Comparison of ENCODE assay signal across 33 cellular contexts in genomic region chr7:105559926-105560325, GRCh38. TPM values are rescaled to one million over a fixed set of nuclear protein-coding genes. Genes with fewer than 3 reads are reported as not detected.
"Had no signal": no experiment of that assay in that cellular context is flagged by ENCODE, and none has a peak within 500 bp of the region (broad histone marks: within the 10 kb centered on the region; RNA-seq: fewer than 3 reads in every experiment).

No MANE protein-coding gene starts in this region.

- H3K4me3 Mint-ChIP-seq: activated CD4-positive, alpha-beta memory T cell treated with anti-CD3 and anti-CD28 coated beads, Interleukin-2, amount 10 ng/mL, durations not matched to agents 7 days and 5 days; activated CD8-positive, alpha-beta memory T cell treated with anti-CD3 and anti-CD28 coated beads, Interleukin-2, amount 10 ng/mL, durations not matched to agents 7 days and 5 days; activated naive CD4-positive, alpha-beta T cell treated with anti-CD3 and anti-CD28 coated beads for 36 hours; activated naive CD8-positive, alpha-beta T cell treated with anti-CD3 and anti-CD28 coated beads for 36 hours; central memory CD8-positive, alpha-beta T cell; T-helper 1 cell treated with Interleukin-12 subunit alpha and Interleukin-12 subunit beta and Interleukin-4 antibody, amounts not matched to agents 30 μg/mL and 1 μg/mL, for 36 hours; T-helper 2 cell treated with Interferon-gamma antibody and Interleukin-4, amounts not matched to agents 5 μg/mL and 100 μg/mL, for 36 hours had no signal

- H3K27me3 ChIP-seq: brain microvascular endothelial cell, cardiac muscle cell, MG63, SJSA1 had no signal

- H3K4me1 Mint-ChIP-seq: activated CD4-positive, alpha-beta memory T cell treated with anti-CD3 and anti-CD28 coated beads, Interleukin-2, amount 10 ng/mL, durations not matched to agents 7 days and 5 days; activated CD8-positive, alpha-beta memory T cell treated with anti-CD3 and anti-CD28 coated beads, Interleukin-2, amount 10 ng/mL, durations not matched to agents 7 days and 5 days; activated naive CD8-positive, alpha-beta T cell treated with anti-CD3 and anti-CD28 coated beads for 36 hours; central memory CD8-positive, alpha-beta T cell had no signal

- ATAC-seq: activated CD4-positive, CD25-positive, alpha-beta regulatory T cell treated with anti-CD3 and anti-CD28 coated beads, Interleukin-2, amount 50 U/mL, for 24 hours; activated CD8-positive, alpha-beta memory T cell treated with anti-CD3 and anti-CD28 coated beads, Interleukin-2, amount 10 ng/mL, durations not matched to agents 7 days and 5 days; K562; Panc1 had no signal

- H3K4me3 ChIP-seq: cardiac muscle cell, K562, MG63, SJSA1 had no signal

- H3K9me3 ChIP-seq: MG63, SJSA1, SK-N-SH had no signal

- H3K27me3 Mint-ChIP-seq: activated CD4-positive, alpha-beta memory T cell treated with anti-CD3 and anti-CD28 coated beads, Interleukin-2, amount 10 ng/mL, durations not matched to agents 7 days and 5 days; activated CD8-positive, alpha-beta memory T cell treated with anti-CD3 and anti-CD28 coated beads, Interleukin-2, amount 10 ng/mL, durations not matched to agents 7 days and 5 days; activated naive CD8-positive, alpha-beta T cell treated with anti-CD3 and anti-CD28 coated beads for 36 hours; central memory CD8-positive, alpha-beta T cell had no signal

- H3K9me3 Mint-ChIP-seq: activated CD4-positive, alpha-beta memory T cell treated with anti-CD3 and anti-CD28 coated beads, Interleukin-2, amount 10 ng/mL, durations not matched to agents 7 days and 5 days; activated naive CD4-positive, alpha-beta T cell treated with anti-CD3 and anti-CD28 coated beads for 36 hours; activated naive CD8-positive, alpha-beta T cell treated with anti-CD3 and anti-CD28 coated beads for 36 hours; central memory CD8-positive, alpha-beta T cell; T-helper 1 cell treated with Interleukin-12 subunit alpha and Interleukin-12 subunit beta and Interleukin-4 antibody, amounts not matched to agents 30 μg/mL and 1 μg/mL, for 36 hours; T-helper 2 cell treated with Interferon-gamma antibody and Interleukin-4, amounts not matched to agents 5 μg/mL and 100 μg/mL, for 36 hours had no signal

- H3K27ac Mint-ChIP-seq: activated CD4-positive, alpha-beta memory T cell treated with anti-CD3 and anti-CD28 coated beads, Interleukin-2, amount 10 ng/mL, durations not matched to agents 7 days and 5 days; activated CD8-positive, alpha-beta memory T cell treated with anti-CD3 and anti-CD28 coated beads, Interleukin-2, amount 10 ng/mL, durations not matched to agents 7 days and 5 days; activated naive CD4-positive, alpha-beta T cell treated with anti-CD3 and anti-CD28 coated beads for 36 hours; activated naive CD8-positive, alpha-beta T cell treated with anti-CD3 and anti-CD28 coated beads for 36 hours; T-helper 1 cell treated with Interleukin-12 subunit alpha and Interleukin-12 subunit beta and Interleukin-4 antibody, amounts not matched to agents 30 μg/mL and 1 μg/mL, for 36 hours; T-helper 2 cell treated with Interferon-gamma antibody and Interleukin-4, amounts not matched to agents 5 μg/mL and 100 μg/mL, for 36 hours had no signal

- DNase-seq: activated CD4-positive, alpha-beta memory T cell treated with anti-CD3 and anti-CD28 coated beads, Interleukin-2, amount 10 ng/mL, durations not matched to agents 7 days and 5 days; activated CD4-positive, alpha-beta T cell treated with anti-CD3 and anti-CD28 coated beads for 4 hours; activated CD8-positive, alpha-beta memory T cell treated with anti-CD3 and anti-CD28 coated beads for 24 hours; activated CD8-positive, alpha-beta memory T cell treated with anti-CD3 and anti-CD28 coated beads, Interleukin-2, amount 10 ng/mL, durations not matched to agents 7 days and 5 days; activated CD8-positive, alpha-beta memory T cell treated with anti-CD3 and anti-CD28 coated beads, Interleukin-2, amount 50 U/mL, for 48 hours; activated gamma-delta T cell treated with Interleukin-2 at 50 U/mL for 16 hours; activated naive CD4-positive, alpha-beta T cell treated with anti-CD3 and anti-CD28 coated beads for 36 hours; activated naive CD8-positive, alpha-beta T cell treated with anti-CD3 and anti-CD28 coated beads for 36 hours; activated T-cell treated with anti-CD3 and anti-CD28 coated beads, Interleukin-2, amount 50 U/mL, for 1 hour; amniotic stem cell; aorta; brain microvascular endothelial cell; IMR-90; MG63; NCI-H1048; NCI-H1105 treated with DMSO at 0.1 percent for 48 hours; NCI-H1436; NCI-H1694; NCI-H1930; NCI-H2081 treated with DMSO at 0.1 percent for 48 hours; NCI-H226; NCI-H524 treated with DMSO at 0.1 percent for 48 hours; SHP77; SK-N-SH had no signal

- H3K27ac ChIP-seq: brain microvascular endothelial cell, cardiac muscle cell, SJSA1 had no signal

- H3K4me1 ChIP-seq: SJSA1 had no signal

RNA-seq across cellular contexts. Expression of gene EFCAB10, which starts 21.4 kb away (rescaled TPM):
- total RNA-seq: activated CD4-positive, alpha-beta memory T cell treated with anti-CD3 and anti-CD28 coated beads, Interleukin-2, amount 10 ng/mL, durations not matched to agents 7 days and 5 days; activated CD8-positive, alpha-beta memory T cell treated with anti-CD3 and anti-CD28 coated beads, Interleukin-2, amount 10 ng/mL, durations not matched to agents 7 days and 5 days; activated naive CD4-positive, alpha-beta T cell treated with anti-CD3 and anti-CD28 coated beads for 36 hours; activated naive CD8-positive, alpha-beta T cell treated with anti-CD3 and anti-CD28 coated beads for 36 hours; aorta; cardiac muscle cell; IMR-90; RPMI7951; SJSA1 had no signal
- polyA plus RNA-seq: aorta, IMR-90 had no signal
